1 cellular context compared by ENCODE assay signal in genomic region chr5:37120270-37120669, GRCh38.
TF ChIP-seq lines count a peak whose summit lies in the region.

No MANE protein-coding gene starts in this region.

TF ChIP-seq in GM12878, 131 proteins besides CTCF, POLR2A, EP300 and RAD21 (continued from another document):
- TF ChIP-seq, protein P1, sequence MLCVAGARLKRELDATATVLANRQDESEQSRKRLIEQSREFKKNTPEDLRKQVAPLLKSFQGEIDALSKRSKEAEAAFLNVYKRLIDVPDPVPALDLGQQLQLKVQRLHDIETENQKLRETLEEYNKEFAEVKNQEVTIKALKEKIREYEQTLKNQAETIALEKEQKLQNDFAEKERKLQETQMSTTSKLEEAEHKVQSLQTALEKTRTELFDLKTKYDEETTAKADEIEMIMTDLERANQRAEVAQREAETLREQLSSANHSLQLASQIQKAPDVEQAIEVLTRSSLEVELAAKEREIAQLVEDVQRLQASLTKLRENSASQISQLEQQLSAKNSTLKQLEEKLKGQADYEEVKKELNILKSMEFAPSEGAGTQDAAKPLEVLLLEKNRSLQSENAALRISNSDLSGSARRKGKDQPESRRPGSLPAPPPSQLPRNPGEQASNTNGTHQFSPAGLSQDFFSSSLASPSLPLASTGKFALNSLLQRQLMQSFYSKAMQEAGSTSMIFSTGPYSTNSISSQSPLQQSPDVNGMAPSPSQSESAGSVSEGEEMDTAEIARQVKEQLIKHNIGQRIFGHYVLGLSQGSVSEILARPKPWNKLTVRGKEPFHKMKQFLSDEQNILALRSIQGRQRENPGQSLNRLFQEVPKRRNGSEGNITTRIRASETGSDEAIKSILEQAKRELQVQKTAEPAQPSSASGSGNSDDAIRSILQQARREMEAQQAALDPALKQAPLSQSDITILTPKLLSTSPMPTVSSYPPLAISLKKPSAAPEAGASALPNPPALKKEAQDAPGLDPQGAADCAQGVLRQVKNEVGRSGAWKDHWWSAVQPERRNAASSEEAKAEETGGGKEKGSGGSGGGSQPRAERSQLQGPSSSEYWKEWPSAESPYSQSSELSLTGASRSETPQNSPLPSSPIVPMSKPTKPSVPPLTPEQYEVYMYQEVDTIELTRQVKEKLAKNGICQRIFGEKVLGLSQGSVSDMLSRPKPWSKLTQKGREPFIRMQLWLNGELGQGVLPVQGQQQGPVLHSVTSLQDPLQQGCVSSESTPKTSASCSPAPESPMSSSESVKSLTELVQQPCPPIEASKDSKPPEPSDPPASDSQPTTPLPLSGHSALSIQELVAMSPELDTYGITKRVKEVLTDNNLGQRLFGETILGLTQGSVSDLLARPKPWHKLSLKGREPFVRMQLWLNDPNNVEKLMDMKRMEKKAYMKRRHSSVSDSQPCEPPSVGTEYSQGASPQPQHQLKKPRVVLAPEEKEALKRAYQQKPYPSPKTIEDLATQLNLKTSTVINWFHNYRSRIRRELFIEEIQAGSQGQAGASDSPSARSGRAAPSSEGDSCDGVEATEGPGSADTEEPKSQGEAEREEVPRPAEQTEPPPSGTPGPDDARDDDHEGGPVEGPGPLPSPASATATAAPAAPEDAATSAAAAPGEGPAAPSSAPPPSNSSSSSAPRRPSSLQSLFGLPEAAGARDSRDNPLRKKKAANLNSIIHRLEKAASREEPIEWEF (IDR thresholded peaks at IDR 0.05; ENCODE audit: insufficient replicate concordance, low read depth, low read length), result no peak
- no peak for TF ChIP-seq PAX8 (IDR thresholded peaks at IDR 0.05)
- TF ChIP-seq SRF (IDR thresholded peaks at IDR 0.05; ENCODE audit: low read depth in 2 of 2, low read length in 2 of 2), result no peak
- TF ChIP-seq SUPT20H (IDR thresholded peaks at IDR 0.05; ENCODE audit: borderline replicate concordance, control insufficient read depth, low read depth, low read length), result no peak
